In genomic region chr2:105866439-105867170, GRCh38 we compare ENCODE assay signal across 13 cellular contexts.
DNase-seq lines count a peak whose midpoint lies in the region; ATAC-seq and TF ChIP-seq lines count a peak whose summit lies in the region.
"Had no signal": no experiment of that assay in that cellular context is flagged by ENCODE, and none has a peak within 500 bp of the region (broad histone marks: within the 10 kb centered on the region; RNA-seq: fewer than 3 reads in every experiment).

No MANE protein-coding gene starts in this region.

- peaks cover 0 to 68% (median 14%) of the 10 kb centered on the region in 3 donors for H3K4me1 ChIP-seq in gastroesophageal sphincter
- H3K4me1 ChIP-seq in Peyer's patch = peaks cover 0 to 24% (median 0%) of the 10 kb centered on the region in 4 donors

- no peak for TF ChIP-seq POLR2A in gastroesophageal sphincter (IDR thresholded peaks at IDR 0.05)
- TF ChIP-seq POLR2A in Peyer's patch (IDR thresholded peaks at IDR 0.05) = no peak

- intact Hi-C loops in activated CD8-positive, alpha-beta T cell treated with anti-CD3 and anti-CD28 coated beads for 36 hours (cut with micrococcal nuclease) = no loop called here

- H3K27me3 ChIP-seq in gastroesophageal sphincter = no peaks in the 10 kb centered on the region
- H3K27me3 ChIP-seq in Peyer's patch = no peaks in the 10 kb centered on the region
- H3K27me3 ChIP-seq: tibial artery had no signal

- no peak for DNase-seq in activated CD8-positive, alpha-beta T cell treated with anti-CD3 and anti-CD28 coated beads for 36 hours
- no peak for DNase-seq in activated CD8-positive, alpha-beta T cell treated with anti-CD3 and anti-CD28 coated beads, Interleukin-2, amount 10 ng/mL, durations not matched to agents 7 days and 5 days
- DNase-seq in amniotic epithelial cell (ENCODE audit: low read depth) = peak; percentile 70
- DNase-seq in NK-92 (lab: John Stamatoyannopoulos, UW; ENCODE audit: unreplicated experiment) = no peak
- no peak for DNase-seq in Peyer's patch
- no peak for DNase-seq in substantia nigra (lab: John Stamatoyannopoulos, UW)
- DNase-seq: activated CD4-positive, alpha-beta memory T cell treated with anti-CD3 and anti-CD28 coated beads, Interleukin-2, amount 10 ng/mL, durations not matched to agents 7 days and 5 days; activated naive CD4-positive, alpha-beta T cell treated with anti-CD3 and anti-CD28 coated beads, Interleukin-2, amount 10 ng/mL, durations not matched to agents 7 days and 5 days; midbrain; NCI-H2107; tibial artery had no signal

- POLR2A ChIA-PET in activated CD8-positive, alpha-beta T cell treated with anti-CD3 and anti-CD28 coated beads for 36 hours (lab: Charles Lee) = interaction anchor here (0.6 to 1.0 kb wide), 3 partner anchors 9 to 46 kb away, joined by 3 to 4 read pairs (median 3); no protein-coding TSS in a partner anchor
- POLR2A ChIA-PET in activated CD8-positive, alpha-beta T cell treated with anti-CD3 and anti-CD28 coated beads, Interleukin-2, amount 10 ng/mL, durations not matched to agents 7 days and 5 days (lab: Charles Lee) = no interaction called here

- H3K4me3 ChIP-seq in gastroesophageal sphincter (no peak overlapping the region), Peyer's patch (no peak overlapping the region)
- H3K4me3 ChIP-seq: tibial artery had no signal

- CTCF ChIA-PET in activated CD8-positive, alpha-beta T cell treated with anti-CD3 and anti-CD28 coated beads for 36 hours (lab: Charles Lee) = interaction anchor here (0.8 to 1.0 kb wide), 2 partner anchors 19 to 84 kb away, joined by 3 read pairs; no protein-coding TSS in a partner anchor
- CTCF ChIA-PET in activated CD8-positive, alpha-beta T cell treated with anti-CD3 and anti-CD28 coated beads, Interleukin-2, amount 10 ng/mL, durations not matched to agents 7 days and 5 days (lab: Charles Lee) = no interaction called here

- ATAC-seq in activated CD8-positive, alpha-beta T cell treated with anti-CD3 and anti-CD28 coated beads for 36 hours = no peak
- no peak for ATAC-seq in activated CD8-positive, alpha-beta T cell treated with anti-CD3 and anti-CD28 coated beads, Interleukin-2, amount 10 ng/mL, durations not matched to agents 7 days and 5 days
- ATAC-seq in gastroesophageal sphincter = no peak
- ATAC-seq in stimulated activated memory B cell treated with anti-CD40 and anti-IgM and Interleukin-4, amounts not matched to agents 10 μg/mL and 1 μg/mL and 100 μg/mL, for 72 hours = no peak

- H3K4me3 Mint-ChIP-seq in activated CD8-positive, alpha-beta T cell treated with anti-CD3 and anti-CD28 coated beads for 36 hours = no peak overlapping the region
- H3K4me3 Mint-ChIP-seq in activated CD8-positive, alpha-beta T cell treated with anti-CD3 and anti-CD28 coated beads, Interleukin-2, amount 10 ng/mL, durations not matched to agents 7 days and 5 days = no peak overlapping the region
- H3K4me3 Mint-ChIP-seq in stimulated activated memory B cell treated with anti-CD40 and anti-IgM and Interleukin-4, amounts not matched to agents 10 μg/mL and 1 μg/mL and 100 μg/mL, for 72 hours = no peak overlapping the region
- H3K4me3 Mint-ChIP-seq: activated CD4-positive, alpha-beta memory T cell treated with anti-CD3 and anti-CD28 coated beads, Interleukin-2, amount 10 ng/mL, durations not matched to agents 7 days and 5 days; activated naive CD4-positive, alpha-beta T cell treated with anti-CD3 and anti-CD28 coated beads, Interleukin-2, amount 10 ng/mL, durations not matched to agents 7 days and 5 days had no signal

- peak overlapping the region; percentile 36 for H3K27ac Mint-ChIP-seq in activated CD8-positive, alpha-beta T cell treated with anti-CD3 and anti-CD28 coated beads for 36 hours
- H3K27ac Mint-ChIP-seq in activated CD8-positive, alpha-beta T cell treated with anti-CD3 and anti-CD28 coated beads, Interleukin-2, amount 10 ng/mL, durations not matched to agents 7 days and 5 days = no peak overlapping the region
- peak overlapping the region; percentile 79 for H3K27ac Mint-ChIP-seq in stimulated activated memory B cell treated with anti-CD40 and anti-IgM and Interleukin-4, amounts not matched to agents 10 μg/mL and 1 μg/mL and 100 μg/mL, for 72 hours
- H3K27ac Mint-ChIP-seq: activated CD4-positive, alpha-beta memory T cell treated with anti-CD3 and anti-CD28 coated beads, Interleukin-2, amount 10 ng/mL, durations not matched to agents 7 days and 5 days; activated naive CD4-positive, alpha-beta T cell treated with anti-CD3 and anti-CD28 coated beads, Interleukin-2, amount 10 ng/mL, durations not matched to agents 7 days and 5 days had no signal

- no peaks in the 10 kb centered on the region for H3K36me3 ChIP-seq in gastroesophageal sphincter
- peaks cover 0 to 4% (median 0%) of the 10 kb centered on the region in 3 donors for H3K36me3 ChIP-seq in Peyer's patch
- H3K36me3 ChIP-seq: tibial artery had no signal

- 20 to 36% methylated on average over 5 of the region's 10 CpGs for WGBS in gastroesophageal sphincter (ENCODE audit: low coverage in 1 of 2), 2 donors

- H3K9me3 Mint-ChIP-seq in activated CD8-positive, alpha-beta T cell treated with anti-CD3 and anti-CD28 coated beads for 36 hours = no peaks in the 10 kb centered on the region
- H3K9me3 Mint-ChIP-seq in activated CD8-positive, alpha-beta T cell treated with anti-CD3 and anti-CD28 coated beads, Interleukin-2, amount 10 ng/mL, durations not matched to agents 7 days and 5 days (ENCODE audit: insufficient read depth) = no peaks in the 10 kb centered on the region
- H3K9me3 Mint-ChIP-seq in stimulated activated memory B cell treated with anti-CD40 and anti-IgM and Interleukin-4, amounts not matched to agents 10 μg/mL and 1 μg/mL and 100 μg/mL, for 72 hours = no peaks in the 10 kb centered on the region
- H3K9me3 Mint-ChIP-seq: activated CD4-positive, alpha-beta memory T cell treated with anti-CD3 and anti-CD28 coated beads, Interleukin-2, amount 10 ng/mL, durations not matched to agents 7 days and 5 days; activated naive CD4-positive, alpha-beta T cell treated with anti-CD3 and anti-CD28 coated beads, Interleukin-2, amount 10 ng/mL, durations not matched to agents 7 days and 5 days had no signal

- TF ChIP-seq CTCF in activated CD8-positive, alpha-beta T cell treated with anti-CD3 and anti-CD28 coated beads for 36 hours (IDR thresholded peaks at IDR 0.05) = no peak
- TF ChIP-seq CTCF in gastroesophageal sphincter (IDR thresholded peaks at IDR 0.05) = no peak
- TF ChIP-seq CTCF in Peyer's patch (IDR thresholded peaks at IDR 0.05) = no peak

- H3K27ac ChIP-seq in gastroesophageal sphincter (peak overlapping the region in 3 of 4 donors; percentile 51 to 74 (median 62)), Peyer's patch (peak overlapping the region in 1 of 4 donors; percentile 44), substantia nigra (ENCODE audit: low read depth, low read length, poor library complexity, severe bottlenecking) (no peak overlapping the region)
- H3K27ac ChIP-seq: tibial artery had no signal

- H3K27me3 Mint-ChIP-seq in activated CD8-positive, alpha-beta T cell treated with anti-CD3 and anti-CD28 coated beads for 36 hours = no peaks in the 10 kb centered on the region
- no peaks in the 10 kb centered on the region for H3K27me3 Mint-ChIP-seq in activated CD8-positive, alpha-beta T cell treated with anti-CD3 and anti-CD28 coated beads, Interleukin-2, amount 10 ng/mL, durations not matched to agents 7 days and 5 days (ENCODE audit: low read depth)
- H3K27me3 Mint-ChIP-seq in stimulated activated memory B cell treated with anti-CD40 and anti-IgM and Interleukin-4, amounts not matched to agents 10 μg/mL and 1 μg/mL and 100 μg/mL, for 72 hours = no peaks in the 10 kb centered on the region
- H3K27me3 Mint-ChIP-seq: activated CD4-positive, alpha-beta memory T cell treated with anti-CD3 and anti-CD28 coated beads, Interleukin-2, amount 10 ng/mL, durations not matched to agents 7 days and 5 days; activated naive CD4-positive, alpha-beta T cell treated with anti-CD3 and anti-CD28 coated beads, Interleukin-2, amount 10 ng/mL, durations not matched to agents 7 days and 5 days had no signal

- peaks cover 49% of the 10 kb centered on the region for H3K36me3 Mint-ChIP-seq in activated CD8-positive, alpha-beta T cell treated with anti-CD3 and anti-CD28 coated beads for 36 hours (ENCODE audit: low read depth)
- H3K36me3 Mint-ChIP-seq in activated CD8-positive, alpha-beta T cell treated with anti-CD3 and anti-CD28 coated beads, Interleukin-2, amount 10 ng/mL, durations not matched to agents 7 days and 5 days (ENCODE audit: low read depth) = peaks cover 52% of the 10 kb centered on the region
- peaks cover 68% of the 10 kb centered on the region for H3K36me3 Mint-ChIP-seq in stimulated activated memory B cell treated with anti-CD40 and anti-IgM and Interleukin-4, amounts not matched to agents 10 μg/mL and 1 μg/mL and 100 μg/mL, for 72 hours

- H3K9me3 ChIP-seq in gastroesophageal sphincter (no peaks in the 10 kb centered on the region), Peyer's patch (no peaks in the 10 kb centered on the region)
- H3K9me3 ChIP-seq: tibial artery had no signal

- TF ChIP-seq EP300 in gastroesophageal sphincter (IDR thresholded peaks at IDR 0.05) = no peak

- H3K4me1 Mint-ChIP-seq in activated CD8-positive, alpha-beta T cell treated with anti-CD3 and anti-CD28 coated beads for 36 hours (ENCODE audit: low read depth) = peaks cover 91% of the 10 kb centered on the region
- H3K4me1 Mint-ChIP-seq in activated CD8-positive, alpha-beta T cell treated with anti-CD3 and anti-CD28 coated beads, Interleukin-2, amount 10 ng/mL, durations not matched to agents 7 days and 5 days (ENCODE audit: low read depth) = peaks cover 59% of the 10 kb centered on the region
- peaks cover 83% of the 10 kb centered on the region for H3K4me1 Mint-ChIP-seq in stimulated activated memory B cell treated with anti-CD40 and anti-IgM and Interleukin-4, amounts not matched to agents 10 μg/mL and 1 μg/mL and 100 μg/mL, for 72 hours
